8 cellular contexts compared by ENCODE assay signal in the genomic region with DNA sequence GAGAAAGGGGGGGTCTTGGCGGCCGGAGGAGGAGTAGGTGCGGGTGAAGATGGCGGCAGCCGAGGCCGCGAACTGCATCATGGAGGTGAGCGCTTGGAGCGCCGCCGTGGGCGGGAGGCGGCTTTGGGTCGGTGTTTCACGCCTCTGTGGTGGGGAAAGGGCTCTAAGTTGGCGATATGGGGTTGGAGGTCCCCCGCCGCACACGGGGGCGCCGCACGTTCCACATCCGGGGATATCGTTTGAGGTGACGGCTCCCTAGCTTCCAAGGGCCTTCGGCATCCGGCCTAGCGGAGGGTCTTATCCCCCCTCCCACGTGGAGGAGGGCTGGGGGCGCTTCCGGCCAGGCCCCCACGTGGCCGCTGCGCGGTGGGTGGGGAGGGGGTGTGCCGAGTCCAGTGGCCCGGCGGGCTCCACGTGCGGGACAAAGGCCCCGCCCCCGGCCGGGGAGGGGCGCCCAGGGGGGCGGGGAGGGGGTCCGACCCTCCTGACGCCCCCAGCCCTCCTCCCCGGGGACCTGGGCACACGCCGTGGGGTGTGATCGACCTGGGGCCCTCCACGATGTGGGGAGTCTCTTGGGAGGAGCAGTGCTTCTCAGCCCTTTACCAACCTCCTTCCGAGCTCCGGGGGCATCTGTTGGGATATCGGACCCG. TPM values are rescaled to one million over a fixed set of nuclear protein-coding genes. Genes with fewer than 3 reads are reported as not detected.
DNase-seq lines count a peak whose midpoint lies in the region; ATAC-seq and TF ChIP-seq lines count a peak whose summit lies in the region.

A gene (plus strand): TSS at position 40 of the 650 bp plus-strand sequence. CDS start 10 bp downstream, at position 50.

- no peaks in the 10 kb centered on the region for H3K27me3 ChIP-seq in mesendoderm (ENCODE audit: insufficient read depth, low read length, poor library complexity)

- peak within 1 kb of the TSS; percentile 3 for H4K8ac ChIP-seq in mesendoderm (ENCODE audit: low read depth, low read length)

- H3K79me1 ChIP-seq in mesendoderm (ENCODE audit: low read length), result peaks cover 11% of the 10 kb centered on the region

- H3K4me3 ChIP-seq in WI38 (ENCODE audit: low read depth, low read length) (peak within 1 kb of the TSS; percentile 100), mesendoderm (ENCODE audit: low read length) (peak within 1 kb of the TSS; percentile 89)

- peak within 1 kb of the TSS; percentile 91 for H3K27ac ChIP-seq in mesendoderm (ENCODE audit: low read depth, low read length)

- peak within 1 kb of the TSS; percentile 99 for H3K9ac ChIP-seq in mesendoderm (ENCODE audit: low read length)

- intact Hi-C loops in Calu3 (cut with micrococcal nuclease; ENCODE audit: unreplicated experiment), result no loop called here

- peaks cover 10% of the 10 kb centered on the region for H3K36me3 ChIP-seq in mesendoderm (ENCODE audit: control insufficient read depth, insufficient read depth, low read length)

- ATAC-seq in HG03442 (IDR thresholded peaks at IDR 0.05; ENCODE audit: unreplicated experiment), result peak; percentile 1
- ATAC-seq in effector memory CD8-positive, alpha-beta T cell (replicated peaks), result peak; percentile 44
- ATAC-seq in GM18861 (IDR thresholded peaks at IDR 0.05; ENCODE audit: unreplicated experiment), result no peak

- H3K79me2 ChIP-seq in mesendoderm (ENCODE audit: control insufficient read depth, insufficient read depth, low read length), result peaks cover 43% of the 10 kb centered on the region

- peak within 1 kb of the TSS; percentile 96 for H3K4ac ChIP-seq in mesendoderm (ENCODE audit: low read depth, low read length)

- H3K23ac ChIP-seq in mesendoderm (ENCODE audit: low read length), result peak within 1 kb of the TSS; percentile 99

- H2BK15ac ChIP-seq in mesendoderm (replicated peaks; ENCODE audit: low read depth), result no peak within 1 kb of the TSS

- no peak within 1 kb of the TSS for H4K5ac ChIP-seq in mesendoderm (ENCODE audit: low read length)

- H3K27ac Mint-ChIP-seq in Calu3 (ENCODE audit: unreplicated experiment), result peak within 1 kb of the TSS; percentile 99
- H3K27ac Mint-ChIP-seq in effector memory CD8-positive, alpha-beta T cell, result peak within 1 kb of the TSS; percentile 98 to 100
- H3K27ac Mint-ChIP-seq in stimulated activated naive CD8-positive, alpha-beta T cell treated with anti-CD3 and anti-CD28 coated beads, Interleukin-15, Interleukin-2, amounts not matched to agents 100 ng/mL and 50 ng/mL, for 24 hours, result peak within 1 kb of the TSS; percentile 100

- no CpG with 5 or more reads among the region's 56 CpGs for WGBS in mesendoderm (ENCODE audit: extremely low coverage, insufficient coverage, low lambda C conversion rate)

- peak within 1 kb of the TSS; percentile 59 for H2AK5ac ChIP-seq in mesendoderm (ENCODE audit: low read length)

- DNase-seq in Calu3 (peak; percentile 70), mesendoderm (peak; percentile 87), cerebellar nuclear complex (lab: John Stamatoyannopoulos, UW) (no peak)
- peak in 2 of 3 experiments; percentile 50 to 51 for DNase-seq in effector memory CD8-positive, alpha-beta T cell

- H3K36me3 Mint-ChIP-seq in Calu3 (ENCODE audit: insufficient read depth, unreplicated experiment), result peaks cover 72% of the 10 kb centered on the region
- peaks cover 39% of the 10 kb centered on the region for H3K36me3 Mint-ChIP-seq in effector memory CD8-positive, alpha-beta T cell (ENCODE audit: insufficient read depth)
- H3K36me3 Mint-ChIP-seq in stimulated activated naive CD8-positive, alpha-beta T cell treated with anti-CD3 and anti-CD28 coated beads, Interleukin-15, Interleukin-2, amounts not matched to agents 100 ng/mL and 50 ng/mL, for 24 hours (ENCODE audit: low read depth), result peaks cover 32% of the 10 kb centered on the region

- peaks cover 8% of the 10 kb centered on the region for H3K4me1 ChIP-seq in mesendoderm (ENCODE audit: control insufficient read depth, low read depth, low read length)

- no peak for TF ChIP-seq CTCF in Calu3 (IDR thresholded peaks at IDR 0.05; ENCODE audit: unreplicated experiment)
- no peak for TF ChIP-seq CTCF in WI38 (IDR thresholded peaks at IDR 0.05; ENCODE audit: low read depth, low read length)

- CTCF ChIA-PET in Calu3 (lab: Charles Lee), result interaction anchor here (1.8 to 4.2 kb wide), 2 partner anchors 13 to 37 kb away, joined by 10 to 22 read pairs; a partner anchor contains a TSS

- H3K4me2 ChIP-seq in mesendoderm (ENCODE audit: low read length), result peak within 1 kb of the TSS; percentile 97

- peak within 1 kb of the TSS; percentile 97 for H2BK5ac ChIP-seq in mesendoderm (ENCODE audit: low read length)

- peaks cover 23% of the 10 kb centered on the region for H3K4me1 Mint-ChIP-seq in Calu3 (ENCODE audit: low read depth, unreplicated experiment)
- H3K4me1 Mint-ChIP-seq in effector memory CD8-positive, alpha-beta T cell (ENCODE audit: low read depth in 2 of 2), result peaks cover 29 to 42% of the 10 kb centered on the region in 2 donors
- H3K4me1 Mint-ChIP-seq in stimulated activated naive CD8-positive, alpha-beta T cell treated with anti-CD3 and anti-CD28 coated beads, Interleukin-15, Interleukin-2, amounts not matched to agents 100 ng/mL and 50 ng/mL, for 24 hours (ENCODE audit: low read depth), result peaks cover 43% of the 10 kb centered on the region

- peak within 1 kb of the TSS; percentile 99 for H3K56ac ChIP-seq in mesendoderm (ENCODE audit: low read length)

- no peak within 1 kb of the TSS for H2BK120ac ChIP-seq in mesendoderm (ENCODE audit: low read depth, low read length)

- H3K9me3 Mint-ChIP-seq in Calu3 (ENCODE audit: low read depth, unreplicated experiment), result no peaks in the 10 kb centered on the region
- H3K9me3 Mint-ChIP-seq in effector memory CD8-positive, alpha-beta T cell, result no peaks in the 10 kb centered on the region
- H3K9me3 Mint-ChIP-seq in stimulated activated naive CD8-positive, alpha-beta T cell treated with anti-CD3 and anti-CD28 coated beads, Interleukin-15, Interleukin-2, amounts not matched to agents 100 ng/mL and 50 ng/mL, for 24 hours, result no peaks in the 10 kb centered on the region

- peak within 1 kb of the TSS; percentile 89 for H3K4me3 Mint-ChIP-seq in Calu3 (ENCODE audit: low read depth, unreplicated experiment)
- H3K4me3 Mint-ChIP-seq in effector memory CD8-positive, alpha-beta T cell, result peak within 1 kb of the TSS; percentile 87 to 98
- peak within 1 kb of the TSS; percentile 98 for H3K4me3 Mint-ChIP-seq in stimulated activated naive CD8-positive, alpha-beta T cell treated with anti-CD3 and anti-CD28 coated beads, Interleukin-15, Interleukin-2, amounts not matched to agents 100 ng/mL and 50 ng/mL, for 24 hours

- no TSS peak for BruUV-seq in Calu3 (replicated peaks; lab: Mats Ljungman, UMichigan)

- H3K27me3 Mint-ChIP-seq in Calu3 (ENCODE audit: unreplicated experiment), result no peaks in the 10 kb centered on the region
- H3K27me3 Mint-ChIP-seq in effector memory CD8-positive, alpha-beta T cell, result no peaks in the 10 kb centered on the region
- no peaks in the 10 kb centered on the region for H3K27me3 Mint-ChIP-seq in stimulated activated naive CD8-positive, alpha-beta T cell treated with anti-CD3 and anti-CD28 coated beads, Interleukin-15, Interleukin-2, amounts not matched to agents 100 ng/mL and 50 ng/mL, for 24 hours

- H3K18ac ChIP-seq in mesendoderm (ENCODE audit: low read length), result peak within 1 kb of the TSS; percentile 85

RNA-seq across cellular contexts. Expression of the gene that starts here (rescaled TPM):
- 350 and 369 TPM in 2 replicates for total RNA-seq in Calu3 (2022)
- 427 TPM for polyA plus RNA-seq in mesendoderm (2013, experiment 1 of 2)
- 426 TPM for polyA plus RNA-seq in mesendoderm (2013, experiment 2 of 2)

Comparison
In these comparisons a context has a peak if more than half of its experiments do, and no peak if none do; other contexts are left out.
1. DNase-seq: peak in Calu3 (single experiment), effector memory CD8-positive, alpha-beta T cell (2 of 3) and mesendoderm (single experiment); none in cerebellar nuclear complex (0 of 2).
2. Peak in every context shown above with its lines, with median percentiles within 50 percentile points of each other: H3K27ac Mint-ChIP-seq and H3K4me3 Mint-ChIP-seq.